ENCODE assay signal across 8 cellular contexts in genomic region chr5:65076251-65076869, GRCh38.
DNase-seq lines count a peak whose midpoint lies in the region; ATAC-seq and TF ChIP-seq lines count a peak whose summit lies in the region.

No MANE protein-coding gene starts in this region.

- intact Hi-C loops in A673 (cut with micrococcal nuclease; ENCODE audit: unreplicated experiment) (loop anchor here (5.0 to 10.0 kb wide), 3 partner anchors 39 to 406 kb away; partner anchors contain the start of gene ADAMTS6), PC-3 (cut with micrococcal nuclease) (no loop called here)

- H3K27me3 ChIP-seq in A673 (replicated peaks; ENCODE audit: insufficient read depth, low read depth, low read length, poor library complexity) (no peaks in the 10 kb centered on the region), PC-3 (ENCODE audit: low read length) (no peaks in the 10 kb centered on the region)

- H3K4me2 ChIP-seq in PC-3 (ENCODE audit: low read length): no peak overlapping the region

- H3K9me3 ChIP-seq in A673 (ENCODE audit: low read depth, low read length, poor library complexity, severe bottlenecking): no peaks in the 10 kb centered on the region
- no peaks in the 10 kb centered on the region for H3K9me3 ChIP-seq in PC-3 (ENCODE audit: low read length)

- H2AFZ ChIP-seq in PC-3 (ENCODE audit: low read length): 0 out of 2 replicates have a peak overlapping the region, but pooled peaks have one; percentile 42

- TF ChIP-seq CTCF in A673 (conservative IDR thresholded peaks at IDR 0.05; ENCODE audit: low read depth, low read length): peak; percentile 55
- peak; percentile 49 for TF ChIP-seq CTCF in PC-3 (conservative IDR thresholded peaks at IDR 0.05; ENCODE audit: low read depth, low read length)

- H3K27ac ChIP-seq in A673 (ENCODE audit: low read depth, low read length, poor library complexity, severe bottlenecking) (peak overlapping the region; percentile 87), PC-3 (ENCODE audit: low read length) (no peak overlapping the region)

- H3K4me3 ChIP-seq in A673 (ENCODE audit: low read depth, low read length, poor library complexity, severe bottlenecking): no peak overlapping the region
- no peak overlapping the region for H3K4me3 ChIP-seq in PC-3 (ENCODE audit: low read length)

- H3K4me1 ChIP-seq in A673 (ENCODE audit: insufficient read depth, low read length, poor library complexity, severe bottlenecking) (peaks cover 53% of the 10 kb centered on the region), PC-3 (ENCODE audit: insufficient read depth, low read length) (no peaks in the 10 kb centered on the region)

- H4K20me1 ChIP-seq in PC-3 (ENCODE audit: low read length): no peaks in the 10 kb centered on the region

- H3K79me2 ChIP-seq in PC-3 (ENCODE audit: low read length): no peaks in the 10 kb centered on the region

- POLR2A ChIA-PET in A673 (lab: Charles Lee; ENCODE audit: low non-redundant PET) (interaction anchor here (0.7 kb wide), 1 partner anchor 19 kb away, joined by 5 read pairs; no protein-coding TSS in a partner anchor), PC-3 (lab: Charles Lee; ENCODE audit: unreplicated experiment) (no interaction called here)

- H3K36me3 ChIP-seq in A673 (ENCODE audit: insufficient read depth, low read length, poor library complexity, severe bottlenecking): no peaks in the 10 kb centered on the region
- no peaks in the 10 kb centered on the region for H3K36me3 ChIP-seq in PC-3 (ENCODE audit: low read depth, low read length)

- DNase-seq in A673 (ENCODE audit: low spot score): peak; percentile 95
- DNase-seq in PC-3: peak; percentile 65
- peak; percentile 76 for DNase-seq in activated effector memory CD4-positive, alpha-beta T cell treated with anti-CD3 and anti-CD28 coated beads, Interleukin-2, amount 50 U/mL, for 16 hours
- peak; percentile 33 for DNase-seq in iPS DF 19.7 (ENCODE audit: low read depth, low spot score)
- DNase-seq in stimulated activated CD8-positive, alpha-beta memory T cell treated with anti-CD3 and anti-CD28 coated beads, Interleukin-15, amount 100 ng/mL, for 1 hour (ENCODE audit: low read depth): peak; percentile 34
- no peak for DNase-seq in NCI-H2107 treated with DMSO at 0.1 percent for 48 hours (lab: John Stamatoyannopoulos, UW; ENCODE audit: unreplicated experiment)

- CTCF ChIA-PET in A673 (lab: Charles Lee): interaction anchor here (0.6 kb wide), 1 partner anchor 1027 kb away, joined by 3 read pairs; no protein-coding TSS in a partner anchor
- CTCF ChIA-PET in PC-3 (lab: Charles Lee): no interaction called here

- no peak overlapping the region for H3K9ac ChIP-seq in PC-3 (ENCODE audit: low read length)

- no peaks in the 10 kb centered on the region for H3F3A ChIP-seq in PC-3 (ENCODE audit: low read length, unreplicated experiment)

- no peaks in the 10 kb centered on the region for H3K9me2 ChIP-seq in PC-3 (replicated peaks; ENCODE audit: low read length)

- ATAC-seq in GM18508 (IDR thresholded peaks at IDR 0.05; ENCODE audit: insufficient read depth, unreplicated experiment) (peak; percentile 72), HG02981 (IDR thresholded peaks at IDR 0.05; ENCODE audit: unreplicated experiment) (peak; percentile 83), PC-3 (peak; percentile 51; the same call in 1 of the 2 replicates)

- BruUV-seq in A673 (replicated peaks; lab: Mats Ljungman, UMichigan): no TSS peak
- BruUV-seq in PC-3 (replicated peaks; lab: Mats Ljungman, UMichigan): no TSS peak
